1 cellular context compared by ENCODE assay signal in genomic region chr6:2857580-2858337, GRCh38.
TF ChIP-seq lines count a peak whose summit lies in the region.

No MANE protein-coding gene starts in this region.

TF ChIP-seq in H1, 55 proteins besides CTCF, POLR2A, EP300 and RAD21:
- no peak for TF ChIP-seq NANOG (IDR thresholded peaks at IDR 0.05; ENCODE audit: insufficient read depth, low read depth, low read length, poor library complexity, severe bottlenecking)
- no peak for TF ChIP-seq KDM1A (IDR thresholded peaks at IDR 0.05; ENCODE audit: borderline replicate concordance, low read length)
- no peak for TF ChIP-seq JUN (IDR thresholded peaks at IDR 0.05; ENCODE audit: low read depth, low read length)
- no peak for TF ChIP-seq RBBP5 (IDR thresholded peaks at IDR 0.05; ENCODE audit: borderline replicate concordance, low read depth, low read length)
- no peak for TF ChIP-seq POLR2AphosphoS5 (IDR thresholded peaks at IDR 0.05; ENCODE audit: low read depth, low read length)
- TF ChIP-seq CHD2 (IDR thresholded peaks at IDR 0.05; ENCODE audit: low read length): no peak
- TF ChIP-seq FOSL1 (IDR thresholded peaks at IDR 0.05; ENCODE audit: insufficient read depth, low read depth, low read length): no peak
- TF ChIP-seq BCL11A (IDR thresholded peaks at IDR 0.05; ENCODE audit: low read depth in 2 of 2, low read length in 2 of 2): no peak
- TF ChIP-seq GABPA (IDR thresholded peaks at IDR 0.05; ENCODE audit: borderline replicate concordance, insufficient read depth, low read length): no peak
- no peak for TF ChIP-seq KDM4A (IDR thresholded peaks at IDR 0.05; ENCODE audit: low read depth, low read length, severe bottlenecking)
- TF ChIP-seq ATF3 (IDR thresholded peaks at IDR 0.05; ENCODE audit: insufficient read depth, low read depth, low read length): no peak
- TF ChIP-seq JUND (IDR thresholded peaks at IDR 0.05; ENCODE audit: low read length): no peak
- TF ChIP-seq TAF7 (optimal IDR thresholded peaks at IDR 0.05; ENCODE audit: borderline replicate concordance, low read depth, low read length): no peak
- TF ChIP-seq HDAC6 (IDR thresholded peaks at IDR 0.05; ENCODE audit: low read depth, low read length): no peak
- TF ChIP-seq YY1 (IDR thresholded peaks at IDR 0.05; ENCODE audit: low read depth, low read length): no peak
- no peak for TF ChIP-seq POU5F1 (IDR thresholded peaks at IDR 0.05; ENCODE audit: low read depth, low read length)
- TF ChIP-seq BRCA1 (IDR thresholded peaks at IDR 0.05; ENCODE audit: low read depth, low read length): no peak
- TF ChIP-seq ASH2L (IDR thresholded peaks at IDR 0.05; ENCODE audit: low read length): no peak
- no peak for TF ChIP-seq RFX5 (IDR thresholded peaks at IDR 0.05; ENCODE audit: borderline replicate concordance, low read depth, low read length)
- no peak for TF ChIP-seq SIN3A (conservative IDR thresholded peaks at IDR 0.05 in 1 of 2, IDR thresholded peaks at IDR 0.05 in 1 of 2; ENCODE audit: low read depth in 1 of 2, low read length in 2 of 2)
